8 cellular contexts compared by ENCODE assay signal in the genomic region with DNA sequence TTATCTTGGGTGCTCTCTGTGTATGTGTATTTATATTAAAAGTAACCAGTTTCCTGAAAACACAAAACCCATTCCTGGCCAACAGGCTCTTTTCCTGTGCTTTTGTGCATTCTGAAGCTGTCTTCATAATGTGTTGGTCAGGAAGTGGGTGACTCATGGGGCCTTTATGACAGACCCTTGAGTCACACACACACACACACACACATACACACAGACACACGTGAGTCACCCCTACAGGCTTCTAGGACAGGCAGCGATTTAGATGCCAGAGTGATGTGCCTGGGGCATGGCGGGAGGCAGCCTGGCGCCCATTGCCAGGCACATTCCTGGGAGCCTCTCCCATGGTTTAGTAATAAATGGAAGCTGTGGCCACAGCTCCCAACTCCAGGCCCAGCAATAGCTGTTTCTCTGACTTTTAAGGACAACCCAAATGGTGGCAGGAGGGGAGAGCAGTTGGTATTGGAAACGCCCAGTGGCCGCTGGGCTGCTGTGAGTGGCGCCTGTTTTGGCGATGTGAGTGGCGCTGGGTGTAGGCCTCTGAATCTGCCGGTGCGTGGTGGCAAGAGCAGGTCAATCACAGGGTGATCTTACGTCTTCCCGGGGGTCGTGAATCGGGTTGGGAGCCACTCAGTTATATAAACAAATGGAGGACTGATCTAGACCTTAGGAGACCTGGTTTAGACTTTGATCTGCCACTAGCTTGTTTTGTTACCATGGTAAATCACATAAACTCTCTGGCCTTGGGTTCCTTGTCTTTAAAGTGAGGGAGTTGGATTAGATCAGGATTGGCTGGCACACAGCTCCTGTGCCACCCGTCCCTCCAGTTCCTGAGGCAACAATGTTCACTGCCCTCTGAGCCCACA.
DNase-seq lines count a peak whose midpoint lies in the region; ATAC-seq, FAIRE-seq and TF ChIP-seq lines count a peak whose summit lies in the region.

No MANE protein-coding gene starts in this region.

- FAIRE-seq in RCC 7860 (lab: Jason Lieb, UNC) = peak; percentile 93
- peak; percentile 84 for FAIRE-seq in keratinocyte (lab: Jason Lieb, UNC)

- H3K9me3 ChIP-seq in keratinocyte (ENCODE audit: control insufficient read depth, low read depth, low read length) = no peaks in the 10 kb centered on the region
- no peaks in the 10 kb centered on the region for H3K9me3 ChIP-seq in testis

- peaks cover 50% of the 10 kb centered on the region for H3K4me1 Mint-ChIP-seq in activated naive CD8-positive, alpha-beta T cell treated with anti-CD3 and anti-CD28 coated beads, Interleukin-2, amount 50 U/mL, for 24 hours

- no peak for TF ChIP-seq POLR2A in testis (IDR thresholded peaks at IDR 0.05)

- H3K36me3 ChIP-seq in keratinocyte (ENCODE audit: control insufficient read depth in 2 of 2, extremely low read depth in 1 of 2, insufficient read depth in 2 of 2, low read length in 2 of 2) (no peaks in the 10 kb centered on the region), testis (ENCODE audit: low read depth, missing control alignments) (no peaks in the 10 kb centered on the region)

- no peaks in the 10 kb centered on the region for H3K79me2 ChIP-seq in keratinocyte (ENCODE audit: control insufficient read depth, insufficient read depth, low read length)

- H3K36me3 Mint-ChIP-seq in activated naive CD8-positive, alpha-beta T cell treated with anti-CD3 and anti-CD28 coated beads, Interleukin-2, amount 50 U/mL, for 24 hours (ENCODE audit: low read depth) = no peaks in the 10 kb centered on the region

- H3K4me3 ChIP-seq in GM12865 (ENCODE audit: low read depth, low read length) = no peak overlapping the region
- H3K4me3 ChIP-seq in keratinocyte (ENCODE audit: control insufficient read depth in 2 of 3, extremely low read depth in 1 of 3, insufficient read depth in 2 of 3, low read depth in 1 of 3, low read length in 3 of 3) = peak overlapping the region in 1 of 3 experiments; percentile 15
- H3K4me3 ChIP-seq in testis = no peak overlapping the region

- DNase-seq in GM12865 (ENCODE audit: low read depth) = peak; percentile 9
- DNase-seq in RCC 7860 (ENCODE audit: low spot score) = peak; percentile 99
- DNase-seq in activated naive CD8-positive, alpha-beta T cell treated with anti-CD3 and anti-CD28 coated beads, Interleukin-2, amount 50 U/mL, for 24 hours = peak; percentile 63
- DNase-seq in keratinocyte (ENCODE audit: low read depth, low spot score) = peak; percentile 100
- peak; percentile 29 to 54 (median 39) for DNase-seq in stimulated activated CD4-positive, alpha-beta T cell treated with anti-CD3 and anti-CD28 coated beads, TNF-alpha, amount 100 ng/mL, for 24 hours (ENCODE audit: low read depth in 3 of 3)
- DNase-seq in testis = no peak

- no peaks in the 10 kb centered on the region for H3K27me3 ChIP-seq in keratinocyte (ENCODE audit: control insufficient read depth, extremely low read depth, insufficient read depth, low read length)
- H3K27me3 ChIP-seq in testis = no peaks in the 10 kb centered on the region

- 66 to 71% methylated on average over 5 to 16 of the region's 16 CpGs for WGBS in testis, 2 donors

- H3K9me3 Mint-ChIP-seq in activated naive CD8-positive, alpha-beta T cell treated with anti-CD3 and anti-CD28 coated beads, Interleukin-2, amount 50 U/mL, for 24 hours = no peaks in the 10 kb centered on the region

- intact Hi-C loops in testis (cut with DNase I; ENCODE audit: low total_unique reads) = no loop called here

- H3K27ac ChIP-seq in keratinocyte (ENCODE audit: control insufficient read depth, insufficient read depth, low read length) (peak overlapping the region; percentile 97), testis (no peak overlapping the region)

- H3K9ac ChIP-seq in keratinocyte (ENCODE audit: control insufficient read depth, extremely low read depth, insufficient read depth, low read length) = peak overlapping the region; percentile 75

- ATAC-seq in activated naive CD8-positive, alpha-beta T cell treated with anti-CD3 and anti-CD28 coated beads, Interleukin-2, amount 50 U/mL, for 24 hours = peak; percentile 96
- no peak for ATAC-seq in HG02623 (IDR thresholded peaks at IDR 0.05; ENCODE audit: unreplicated experiment)
- ATAC-seq in GM21423 (IDR thresholded peaks at IDR 0.05; ENCODE audit: unreplicated experiment) = no peak

- H3K4me2 ChIP-seq in keratinocyte (ENCODE audit: control insufficient read depth, extremely low read depth, insufficient read depth, low read depth, low read length) = peak overlapping the region; percentile 37

- peak overlapping the region; percentile 30 for H3K27ac Mint-ChIP-seq in activated naive CD8-positive, alpha-beta T cell treated with anti-CD3 and anti-CD28 coated beads, Interleukin-2, amount 50 U/mL, for 24 hours

- H3K4me1 ChIP-seq in keratinocyte (ENCODE audit: control insufficient read depth, extremely low read depth, insufficient read depth, low read length) (peaks cover 61% of the 10 kb centered on the region), testis (no peaks in the 10 kb centered on the region)

- TF ChIP-seq CTCF in GM12865 (IDR thresholded peaks at IDR 0.05; ENCODE audit: insufficient read depth, low read depth, low read length, missing control alignments) = no peak
- TF ChIP-seq CTCF in keratinocyte (optimal IDR thresholded peaks at IDR 0.05 in 1 of 3, IDR thresholded peaks at IDR 0.05 in 1 of 3, conservative IDR thresholded peaks at IDR 0.05 in 1 of 3; ENCODE audit: extremely low read depth in 1 of 3, insufficient read depth in 2 of 3, low read length in 3 of 3) = no peak
- TF ChIP-seq CTCF in testis (IDR thresholded peaks at IDR 0.05) = no peak

- no peaks in the 10 kb centered on the region for H3K9me1 ChIP-seq in keratinocyte (ENCODE audit: control insufficient read depth, extremely low read depth, insufficient read depth, low read length)

- peak overlapping the region; percentile 42 for H2AFZ ChIP-seq in keratinocyte (ENCODE audit: control insufficient read depth, low read length)

- no peak overlapping the region for H3K4me3 Mint-ChIP-seq in activated naive CD8-positive, alpha-beta T cell treated with anti-CD3 and anti-CD28 coated beads, Interleukin-2, amount 50 U/mL, for 24 hours

- no peaks in the 10 kb centered on the region for H4K20me1 ChIP-seq in keratinocyte (ENCODE audit: control insufficient read depth, extremely low read depth, insufficient read depth, low read length)

- no peaks in the 10 kb centered on the region for H3K27me3 Mint-ChIP-seq in activated naive CD8-positive, alpha-beta T cell treated with anti-CD3 and anti-CD28 coated beads, Interleukin-2, amount 50 U/mL, for 24 hours

- dilution Hi-C loops in keratinocyte (cut with MboI; ENCODE audit: extremely low pct_ligation_motif_present, low sequenced_read_pairs) = no loop called here
